25 cellular contexts compared by ENCODE assay signal in the genomic region with DNA sequence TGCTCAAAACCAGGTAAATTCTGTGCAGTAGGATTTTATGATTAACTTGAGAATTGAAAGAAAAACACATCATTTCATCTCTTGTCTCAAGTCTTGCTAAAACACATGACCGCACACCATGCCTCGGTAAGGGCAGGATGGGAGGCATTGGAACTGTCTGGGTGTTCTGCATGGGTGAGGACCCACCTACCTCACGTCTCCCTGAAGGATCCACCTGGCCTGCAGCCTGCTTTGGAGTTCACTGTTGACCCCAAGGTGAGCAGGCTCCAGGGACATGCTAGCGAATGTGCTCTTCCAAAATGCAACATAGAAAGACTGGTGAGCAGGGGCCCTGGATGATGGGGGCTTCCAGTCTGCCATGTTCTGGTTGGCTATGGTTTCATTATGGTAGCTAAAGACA.
A peak's percentile ranks its signal among the peaks of the same experiment; 100 is the strongest.
DNase-seq lines count a peak whose midpoint lies in the region; ATAC-seq, FAIRE-seq and TF ChIP-seq lines count a peak whose summit lies in the region.
"Had no signal": no experiment of that assay in that cellular context is flagged by ENCODE, and none has a peak within 500 bp of the region (broad histone marks: within the 10 kb centered on the region; RNA-seq: fewer than 3 reads in every experiment).

No MANE protein-coding gene starts in this region.

- WGBS in hepatocyte (ENCODE audit: low lambda C conversion rate, missing lambda C conversion rate) = 95% methylated on average over 4 of the region's 4 CpGs
- WGBS in sigmoid colon, 2 donors = 88 to 97% methylated on average over 4 of the region's 4 CpGs

- no peaks in the 10 kb centered on the region for H3K9me3 Mint-ChIP-seq in activated naive CD4-positive, alpha-beta T cell treated with anti-CD3 and anti-CD28 coated beads, Interleukin-2, amount 50 U/mL, for 24 hours
- no peaks in the 10 kb centered on the region for H3K9me3 Mint-ChIP-seq in activated naive CD4-positive, alpha-beta T cell treated with anti-CD3 and anti-CD28 coated beads, Interleukin-2, amount 10 ng/mL, durations not matched to agents 7 days and 5 days
- no peaks in the 10 kb centered on the region for H3K9me3 Mint-ChIP-seq in activated CD8-positive, alpha-beta T cell treated with anti-CD3 and anti-CD28 coated beads, Interleukin-2, amount 10 ng/mL, durations not matched to agents 7 days and 5 days (ENCODE audit: insufficient read depth)
- H3K9me3 Mint-ChIP-seq: activated naive CD4-positive, alpha-beta T cell treated with anti-CD3 and anti-CD28 coated beads for 36 hours had no signal

- no peak for ATAC-seq in activated CD8-positive, alpha-beta T cell treated with anti-CD3 and anti-CD28 coated beads, Interleukin-2, amount 10 ng/mL, durations not matched to agents 7 days and 5 days

- no peak for TF ChIP-seq EP300 in sigmoid colon (IDR thresholded peaks at IDR 0.05)

- peak overlapping the region; percentile 83 for H3K27ac Mint-ChIP-seq in activated naive CD4-positive, alpha-beta T cell treated with anti-CD3 and anti-CD28 coated beads, Interleukin-2, amount 50 U/mL, for 24 hours
- H3K27ac Mint-ChIP-seq in activated naive CD4-positive, alpha-beta T cell treated with anti-CD3 and anti-CD28 coated beads, Interleukin-2, amount 10 ng/mL, durations not matched to agents 7 days and 5 days = no peak overlapping the region
- H3K27ac Mint-ChIP-seq in activated CD8-positive, alpha-beta T cell treated with anti-CD3 and anti-CD28 coated beads, Interleukin-2, amount 10 ng/mL, durations not matched to agents 7 days and 5 days = peak overlapping the region; percentile 0

- intact Hi-C loops in sigmoid colon (cut with DNase I) = no loop called here

- TF ChIP-seq CTCF in hepatocyte (IDR thresholded peaks at IDR 0.05; ENCODE audit: poor library complexity) (no peak), sigmoid colon (IDR thresholded peaks at IDR 0.05) (no peak)

- no peaks in the 10 kb centered on the region for H3K9me2 ChIP-seq in hepatocyte (replicated peaks; ENCODE audit: insufficient read depth)

- H2AFZ ChIP-seq in hepatocyte = no peak overlapping the region

- DNase-seq in activated naive CD4-positive, alpha-beta T cell treated with anti-CD3 and anti-CD28 coated beads, Interleukin-2, amount 10 ng/mL, durations not matched to agents 7 days and 5 days = no peak
- DNase-seq in activated CD8-positive, alpha-beta T cell treated with anti-CD3 and anti-CD28 coated beads, Interleukin-2, amount 10 ng/mL, durations not matched to agents 7 days and 5 days = no peak
- DNase-seq in kidney glomerular epithelial cell (lab: John Stamatoyannopoulos, UW) (peak; percentile 4), urothelium cell line (ENCODE audit: low spot score) (no peak), hepatocyte (ENCODE audit: low spot score) (no peak), sigmoid colon (no peak), NCI-H2081 (lab: John Stamatoyannopoulos, UW) (no peak)
- DNase-seq: activated CD4-positive, alpha-beta T cell treated with anti-CD3 and anti-CD28 coated beads for 48 hours; activated naive CD4-positive, alpha-beta T cell treated with anti-CD3 and anti-CD28 coated beads for 36 hours; DMS 273 treated with DMSO at 0.1 percent for 48 hours; foreskin melanocyte; hippocampal formation; NCI-H1105 treated with DMSO at 0.1 percent for 48 hours; NCI-H446 treated with DMSO at 0.1 percent for 48 hours; OCI-M1; Right ventricle myocardium superior; stimulated activated CD4-positive, alpha-beta T cell treated with anti-CD3 and anti-CD28 coated beads, Interleukin-2, amount 100 ng/mL, for 24 hours; SW 1271; trophoblast cell had no signal

- H3K4me1 ChIP-seq in hepatocyte (ENCODE audit: insufficient read depth) = peaks cover 9% of the 10 kb centered on the region
- H3K4me1 ChIP-seq in sigmoid colon = peaks cover 0 to 12% (median 3%) of the 10 kb centered on the region in 4 donors

- H3K36me3 ChIP-seq in hepatocyte (replicated peaks; ENCODE audit: insufficient read depth, low read depth) (no peaks in the 10 kb centered on the region), sigmoid colon (peaks cover 0 to 5% (median 0%) of the 10 kb centered on the region in 4 donors)

- peak; percentile 72 for FAIRE-seq in urothelium cell line (lab: Jason Lieb, UNC)
- FAIRE-seq: GM18507, TTC549 had no signal

- POLR2A ChIA-PET in activated CD8-positive, alpha-beta T cell treated with anti-CD3 and anti-CD28 coated beads, Interleukin-2, amount 10 ng/mL, durations not matched to agents 7 days and 5 days (lab: Charles Lee) = no interaction called here

- H3K4me1 Mint-ChIP-seq in activated naive CD4-positive, alpha-beta T cell treated with anti-CD3 and anti-CD28 coated beads, Interleukin-2, amount 50 U/mL, for 24 hours = peaks cover 87% of the 10 kb centered on the region
- H3K4me1 Mint-ChIP-seq in activated naive CD4-positive, alpha-beta T cell treated with anti-CD3 and anti-CD28 coated beads, Interleukin-2, amount 10 ng/mL, durations not matched to agents 7 days and 5 days = peaks cover 51% of the 10 kb centered on the region
- H3K4me1 Mint-ChIP-seq in activated CD8-positive, alpha-beta T cell treated with anti-CD3 and anti-CD28 coated beads, Interleukin-2, amount 10 ng/mL, durations not matched to agents 7 days and 5 days (ENCODE audit: low read depth) = peaks cover 70% of the 10 kb centered on the region

- H3K9me3 ChIP-seq in hepatocyte (ENCODE audit: low read depth) (no peaks in the 10 kb centered on the region), sigmoid colon (no peaks in the 10 kb centered on the region)

- no peak for TF ChIP-seq POLR2A in sigmoid colon (IDR thresholded peaks at IDR 0.05)

- no peaks in the 10 kb centered on the region for H3K27me3 Mint-ChIP-seq in activated naive CD4-positive, alpha-beta T cell treated with anti-CD3 and anti-CD28 coated beads, Interleukin-2, amount 50 U/mL, for 24 hours
- no peaks in the 10 kb centered on the region for H3K27me3 Mint-ChIP-seq in activated naive CD4-positive, alpha-beta T cell treated with anti-CD3 and anti-CD28 coated beads, Interleukin-2, amount 10 ng/mL, durations not matched to agents 7 days and 5 days
- no peaks in the 10 kb centered on the region for H3K27me3 Mint-ChIP-seq in activated CD8-positive, alpha-beta T cell treated with anti-CD3 and anti-CD28 coated beads, Interleukin-2, amount 10 ng/mL, durations not matched to agents 7 days and 5 days (ENCODE audit: low read depth)
- H3K27me3 Mint-ChIP-seq: IgD-negative memory B cell had no signal

- H3K79me2 ChIP-seq in hepatocyte = peaks cover 93% of the 10 kb centered on the region

- H3K4me3 Mint-ChIP-seq in activated naive CD4-positive, alpha-beta T cell treated with anti-CD3 and anti-CD28 coated beads, Interleukin-2, amount 50 U/mL, for 24 hours = no peak overlapping the region
- H3K4me3 Mint-ChIP-seq in activated naive CD4-positive, alpha-beta T cell treated with anti-CD3 and anti-CD28 coated beads, Interleukin-2, amount 10 ng/mL, durations not matched to agents 7 days and 5 days = no peak overlapping the region
- H3K4me3 Mint-ChIP-seq in activated CD8-positive, alpha-beta T cell treated with anti-CD3 and anti-CD28 coated beads, Interleukin-2, amount 10 ng/mL, durations not matched to agents 7 days and 5 days = no peak overlapping the region
- H3K4me3 Mint-ChIP-seq: activated naive CD4-positive, alpha-beta T cell treated with anti-CD3 and anti-CD28 coated beads for 36 hours had no signal

- CTCF ChIA-PET in activated naive CD4-positive, alpha-beta T cell treated with anti-CD3 and anti-CD28 coated beads, Interleukin-2, amount 10 ng/mL, durations not matched to agents 7 days and 5 days (lab: Charles Lee) = no interaction called here
- CTCF ChIA-PET in activated CD8-positive, alpha-beta T cell treated with anti-CD3 and anti-CD28 coated beads, Interleukin-2, amount 10 ng/mL, durations not matched to agents 7 days and 5 days (lab: Charles Lee) = no interaction called here

- peaks cover 24% of the 10 kb centered on the region for H4K20me1 ChIP-seq in hepatocyte (ENCODE audit: insufficient read depth, poor library complexity, severe bottlenecking)

- no peak overlapping the region for H3K4me2 ChIP-seq in hepatocyte

- H3K27ac ChIP-seq in hepatocyte (no peak overlapping the region), sigmoid colon (no peak overlapping the region)
- H3K27ac ChIP-seq: skin epidermis had no signal

- no peak overlapping the region for H3K4me3 ChIP-seq in hepatocyte
- no peak overlapping the region for H3K4me3 ChIP-seq in sigmoid colon
- H3K4me3 ChIP-seq: BLaER1 treated with 17β-estradiol and CSF1 and Interleukin-3, amounts not matched to agents 10 nM and 100 nM; skin epidermis had no signal

- no peaks in the 10 kb centered on the region for H3K27me3 ChIP-seq in hepatocyte
- no peaks in the 10 kb centered on the region for H3K27me3 ChIP-seq in sigmoid colon
- H3K27me3 ChIP-seq: BLaER1 treated with 17β-estradiol and CSF1 and Interleukin-3, amounts not matched to agents 10 nM and 100 nM had no signal

- H3K36me3 Mint-ChIP-seq in activated naive CD4-positive, alpha-beta T cell treated with anti-CD3 and anti-CD28 coated beads, Interleukin-2, amount 50 U/mL, for 24 hours = peaks cover 28% of the 10 kb centered on the region
- peaks cover 78% of the 10 kb centered on the region for H3K36me3 Mint-ChIP-seq in activated naive CD4-positive, alpha-beta T cell treated with anti-CD3 and anti-CD28 coated beads, Interleukin-2, amount 10 ng/mL, durations not matched to agents 7 days and 5 days
- H3K36me3 Mint-ChIP-seq in activated CD8-positive, alpha-beta T cell treated with anti-CD3 and anti-CD28 coated beads, Interleukin-2, amount 10 ng/mL, durations not matched to agents 7 days and 5 days (ENCODE audit: low read depth) = peaks cover 85% of the 10 kb centered on the region
